In the genomic region with DNA sequence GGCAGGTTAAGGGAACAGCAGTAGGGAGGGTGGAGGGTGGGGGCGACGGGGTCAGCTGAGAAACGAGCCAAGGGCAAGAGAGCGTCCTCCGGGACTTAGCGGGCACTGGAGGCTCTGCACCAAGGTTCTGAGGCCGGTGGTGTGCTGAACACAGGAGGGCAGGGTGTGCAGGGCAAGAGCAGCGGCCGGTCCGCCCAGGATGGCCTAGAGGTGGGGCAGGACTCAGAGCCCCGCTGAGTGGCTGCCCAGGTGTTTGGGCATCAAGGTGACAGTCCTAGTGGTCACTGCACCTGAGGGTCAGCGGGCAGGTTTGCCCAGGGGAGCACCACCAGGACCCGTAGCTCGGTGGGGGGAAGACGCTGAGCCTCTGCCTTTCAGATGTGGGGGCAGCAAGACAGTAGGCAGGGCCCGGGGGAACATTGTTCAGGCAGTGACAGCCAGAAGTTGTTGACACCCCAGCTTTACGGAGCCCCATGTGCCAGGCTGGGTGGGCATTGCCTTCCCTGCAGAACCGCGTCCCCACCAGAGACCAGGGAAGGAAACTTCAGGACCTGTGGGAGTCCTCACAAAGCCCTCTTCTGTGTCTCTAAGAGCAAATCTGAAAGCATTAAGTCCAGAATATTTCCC, we compare ENCODE assay signal across 18 cellular contexts. TPM values are rescaled to one million over a fixed set of nuclear protein-coding genes. Genes with fewer than 3 reads are reported as not detected.
DNase-seq lines count a peak whose midpoint lies in the region; ATAC-seq and TF ChIP-seq lines count a peak whose summit lies in the region.
"Had no signal": no experiment of that assay in that cellular context is flagged by ENCODE, and none has a peak within 500 bp of the region (broad histone marks: within the 10 kb centered on the region; RNA-seq: fewer than 3 reads in every experiment).

No MANE protein-coding gene starts in this region.

- H3K4me1 ChIP-seq in lower lobe of right lung, result peaks cover 9% of the 10 kb centered on the region

- intact Hi-C loops in Right ventricle myocardium superior (cut with DNase I), result no loop called here
- intact Hi-C loops in left ventricle myocardium superior (cut with micrococcal nuclease), result no loop called here
- intact Hi-C loops in lower lobe of right lung (cut with DNase I), result no loop called here

- peaks cover 24% of the 10 kb centered on the region for H3K27me3 ChIP-seq in lower lobe of right lung (ENCODE audit: low read depth)
- H3K27me3 ChIP-seq: BLaER1 had no signal

- H3K27ac Mint-ChIP-seq in chondrocyte (ENCODE audit: unreplicated experiment), result no peak overlapping the region
- H3K27ac Mint-ChIP-seq: CD14-positive monocyte; CD4-positive, alpha-beta memory T cell; GM23338; HFFc6 had no signal

- TF ChIP-seq CTCF in chondrocyte (IDR thresholded peaks at IDR 0.05), result no peak
- TF ChIP-seq CTCF in lower lobe of right lung (IDR thresholded peaks at IDR 0.05), result no peak

- no peaks in the 10 kb centered on the region for H3K36me3 ChIP-seq in lower lobe of right lung
- H3K36me3 ChIP-seq: BLaER1 had no signal

- H3K9me3 ChIP-seq in lower lobe of right lung, result no peaks in the 10 kb centered on the region
- H3K9me3 ChIP-seq: BLaER1 had no signal

- no peak overlapping the region for H3K4me3 Mint-ChIP-seq in chondrocyte (ENCODE audit: unreplicated experiment)
- H3K4me3 Mint-ChIP-seq: CD14-positive monocyte; CD4-positive, alpha-beta memory T cell; GM23338; HFFc6 had no signal

- H3K9me3 Mint-ChIP-seq in chondrocyte (ENCODE audit: low read depth), result no peaks in the 10 kb centered on the region
- H3K9me3 Mint-ChIP-seq: HFFc6 had no signal

- H3K4me1 Mint-ChIP-seq in chondrocyte (ENCODE audit: low read depth), result peaks cover 13% of the 10 kb centered on the region
- H3K4me1 Mint-ChIP-seq: CD4-positive, alpha-beta memory T cell had no signal

- no peak overlapping the region for H3K4me3 ChIP-seq in lower lobe of right lung
- H3K4me3 ChIP-seq: BLaER1, GM23338 had no signal

- H3K27ac ChIP-seq in lower lobe of right lung, result no peak overlapping the region

- H3K36me3 Mint-ChIP-seq in chondrocyte (ENCODE audit: low read depth), result no peaks in the 10 kb centered on the region
- H3K36me3 Mint-ChIP-seq: CD4-positive, alpha-beta memory T cell had no signal

- H3K27me3 Mint-ChIP-seq in chondrocyte (ENCODE audit: low read depth), result no peaks in the 10 kb centered on the region

- ATAC-seq in Right ventricle myocardium superior (ENCODE audit: poor library complexity) (no peak), left ventricle myocardium superior (no peak), lower lobe of right lung (no peak)
- ATAC-seq: GM23338, HCT116 had no signal

- DNase-seq in Right ventricle myocardium superior, result peak; percentile 26
- DNase-seq in left ventricle myocardium superior, result no peak
- peak; percentile 91 for DNase-seq in chondrocyte (ENCODE audit: low spot score)
- DNase-seq in lower lobe of right lung, result peak; percentile 39
- DNase-seq in NCI-H526 treated with DMSO at 0.1 percent for 48 hours (lab: John Stamatoyannopoulos, UW), result no peak
- no peak for DNase-seq in pons (ENCODE audit: low spot score)
- no peak for DNase-seq in SIG-M5 (lab: John Stamatoyannopoulos, UW)
- DNase-seq: 8988T; CD4-positive, alpha-beta memory T cell; DMS153; DMS79; HFFc6 had no signal

RNA-seq across cellular contexts. Expression of a gene that starts 4.5 kb away (rescaled TPM):
- total RNA-seq in Right ventricle myocardium superior (not detected), left ventricle myocardium superior (not detected), chondrocyte (not detected in 3 replicates), lower lobe of right lung (not detected)
- total RNA-seq: A673; CD4-positive, alpha-beta memory T cell; Daoy; GM23338; HFFc6 had no signal

RNA-seq across cellular contexts. Expression of a gene that starts 22.6 kb away (rescaled TPM):
- total RNA-seq in Right ventricle myocardium superior (0.46 TPM), left ventricle myocardium superior (0.10 TPM), chondrocyte (0.38 to 0.77 TPM (median 0.50 TPM) in 3 replicates), lower lobe of right lung (3.2 TPM)
- total RNA-seq: CD4-positive, alpha-beta memory T cell; Daoy; GM23338; HFFc6 had no signal

RNA-seq across cellular contexts. Expression of a gene that starts 27.2 kb away (rescaled TPM):
- total RNA-seq in Right ventricle myocardium superior, result not detected
- total RNA-seq in left ventricle myocardium superior, result 0.22 TPM
- total RNA-seq in chondrocyte, result 0.51 to 1.1 TPM (median 1.1 TPM) in 3 replicates
- total RNA-seq in lower lobe of right lung, result 0.56 TPM
- total RNA-seq: A673; CD4-positive, alpha-beta memory T cell had no signal

RNA-seq across cellular contexts. Expression of a gene that starts 50.1 kb away (rescaled TPM):
- total RNA-seq in Right ventricle myocardium superior, result not detected
- not detected for total RNA-seq in left ventricle myocardium superior
- 0.17 to 0.23 TPM in 2 of 3 replicates, not detected in the other for total RNA-seq in chondrocyte
- total RNA-seq in lower lobe of right lung, result 0.09 TPM
- total RNA-seq: A673; CD4-positive, alpha-beta memory T cell; Daoy; HFFc6 had no signal

Comparison
In these comparisons a context has a peak if more than half of its experiments do, and no peak if none do; other contexts are left out.
1. DNase-seq: peak in Right ventricle myocardium superior (single experiment), chondrocyte (single experiment) and lower lobe of right lung (single experiment); none in left ventricle myocardium superior (single experiment), NCI-H526 treated with DMSO at 0.1 percent for 48 hours (single experiment), pons (single experiment) and SIG-M5 (single experiment).